ENCODE assay signal across 9 cellular contexts in genomic region chr6:141552463-141552862, GRCh38.
DNase-seq lines count a peak whose midpoint lies in the region; ATAC-seq and TF ChIP-seq lines count a peak whose summit lies in the region.
"Had no signal": no experiment of that assay in that cellular context is flagged by ENCODE, and none has a peak within 500 bp of the region (broad histone marks: within the 10 kb centered on the region; RNA-seq: fewer than 3 reads in every experiment).

No MANE protein-coding gene starts in this region.

- no peak overlapping the region for H3K4me3 Mint-ChIP-seq in activated T-cell treated with anti-CD3 and anti-CD28 coated beads, Interleukin-2, amount 50 U/mL, for 4 hours
- no peak overlapping the region for H3K4me3 Mint-ChIP-seq in activated T-cell treated with anti-CD3 and anti-CD28 coated beads, Interleukin-2, amount 50 U/mL, for 24 hours
- no peak overlapping the region for H3K4me3 Mint-ChIP-seq in CD14-positive monocyte
- H3K4me3 Mint-ChIP-seq: CD4-positive, CD25-positive, alpha-beta regulatory T cell had no signal

- ATAC-seq in activated T-cell treated with anti-CD3 and anti-CD28 coated beads, Interleukin-2, amount 50 U/mL, for 4 hours, result peak; percentile 32 to 34
- ATAC-seq in HG03095 (IDR thresholded peaks at IDR 0.05; ENCODE audit: unreplicated experiment), result peak; percentile 81

- no peak overlapping the region for H3K27ac Mint-ChIP-seq in activated T-cell treated with anti-CD3 and anti-CD28 coated beads, Interleukin-2, amount 50 U/mL, for 24 hours
- H3K27ac Mint-ChIP-seq in CD14-positive monocyte, result no peak overlapping the region
- H3K27ac Mint-ChIP-seq: CD4-positive, CD25-positive, alpha-beta regulatory T cell had no signal

- TF ChIP-seq CTCF in fibroblast of the aortic adventitia (IDR thresholded peaks at IDR 0.05; ENCODE audit: insufficient read depth, low read length) (no peak), CD14-positive monocyte (IDR thresholded peaks at IDR 0.05) (no peak)

- no peaks in the 10 kb centered on the region for H3K27me3 Mint-ChIP-seq in activated T-cell treated with anti-CD3 and anti-CD28 coated beads, Interleukin-2, amount 50 U/mL, for 4 hours (ENCODE audit: low read depth)
- H3K27me3 Mint-ChIP-seq in activated T-cell treated with anti-CD3 and anti-CD28 coated beads, Interleukin-2, amount 50 U/mL, for 24 hours, result no peaks in the 10 kb centered on the region
- H3K27me3 Mint-ChIP-seq in CD14-positive monocyte (ENCODE audit: low read depth in 3 of 3), result peaks cover 0 to 2% (median 0%) of the 10 kb centered on the region in 3 donors

- H3K4me3 ChIP-seq in fibroblast of the aortic adventitia (ENCODE audit: low read depth, low read length) (no peak overlapping the region), MG63 (no peak overlapping the region)

- H3K27me3 ChIP-seq in MG63, result no peaks in the 10 kb centered on the region

- H3K36me3 ChIP-seq in MG63, result no peaks in the 10 kb centered on the region; the same call in 1 of the 2 replicates

- no peak for DNase-seq in activated T-cell treated with anti-CD3 and anti-CD28 coated beads, Interleukin-2, amount 50 U/mL, for 4 hours
- no peak for DNase-seq in activated T-cell treated with anti-CD3 and anti-CD28 coated beads, Interleukin-2, amount 50 U/mL, for 24 hours
- DNase-seq in NCI-H2196 treated with DMSO at 0.1 percent for 48 hours (lab: John Stamatoyannopoulos, UW; ENCODE audit: unreplicated experiment) (peak; percentile 94), fibroblast of the aortic adventitia (ENCODE audit: low read depth) (peak; percentile 68), posterior cingulate gyrus (no peak), MG63 (no peak), CD14-positive monocyte (ENCODE audit: low spot score) (no peak)

- H3K9me3 ChIP-seq in MG63, result peaks cover 17% of the 10 kb centered on the region

- peaks cover 2% of the 10 kb centered on the region for H3K36me3 Mint-ChIP-seq in activated T-cell treated with anti-CD3 and anti-CD28 coated beads, Interleukin-2, amount 50 U/mL, for 4 hours (ENCODE audit: insufficient read depth)
- H3K36me3 Mint-ChIP-seq in activated T-cell treated with anti-CD3 and anti-CD28 coated beads, Interleukin-2, amount 50 U/mL, for 24 hours (ENCODE audit: low read depth), result no peaks in the 10 kb centered on the region
- no peaks in the 10 kb centered on the region for H3K36me3 Mint-ChIP-seq in CD14-positive monocyte
- H3K36me3 Mint-ChIP-seq: CD4-positive, CD25-positive, alpha-beta regulatory T cell had no signal

- intact Hi-C loops in posterior cingulate gyrus (cut with DNase I), result no loop called here
- intact Hi-C loops in CD14-positive monocyte (cut with micrococcal nuclease), result no loop called here

- H3K9me3 Mint-ChIP-seq in activated T-cell treated with anti-CD3 and anti-CD28 coated beads, Interleukin-2, amount 50 U/mL, for 4 hours, result peaks cover 15% of the 10 kb centered on the region
- peaks cover 16% of the 10 kb centered on the region for H3K9me3 Mint-ChIP-seq in activated T-cell treated with anti-CD3 and anti-CD28 coated beads, Interleukin-2, amount 50 U/mL, for 24 hours
- H3K9me3 Mint-ChIP-seq in CD14-positive monocyte, result peaks cover 2 to 11% (median 7%) of the 10 kb centered on the region in 7 donors

- peaks cover 7% of the 10 kb centered on the region for H3K4me1 Mint-ChIP-seq in activated T-cell treated with anti-CD3 and anti-CD28 coated beads, Interleukin-2, amount 50 U/mL, for 4 hours (ENCODE audit: low read depth)
- peaks cover 9% of the 10 kb centered on the region for H3K4me1 Mint-ChIP-seq in activated T-cell treated with anti-CD3 and anti-CD28 coated beads, Interleukin-2, amount 50 U/mL, for 24 hours (ENCODE audit: low read depth)
- H3K4me1 Mint-ChIP-seq in CD14-positive monocyte, result no peaks in the 10 kb centered on the region

Comparison
In these comparisons a context has a peak if more than half of its experiments do, and no peak if none do; other contexts are left out.
1. DNase-seq: peak in NCI-H2196 treated with DMSO at 0.1 percent for 48 hours (single experiment) and fibroblast of the aortic adventitia (single experiment); none in activated T-cell treated with anti-CD3 and anti-CD28 coated beads, Interleukin-2, amount 50 U/mL, for 4 hours (single experiment), activated T-cell treated with anti-CD3 and anti-CD28 coated beads, Interleukin-2, amount 50 U/mL, for 24 hours (single experiment), posterior cingulate gyrus (0 of 10), MG63 (single experiment) and CD14-positive monocyte (single experiment).